1 cellular context compared by ENCODE assay signal in genomic region chr17:82346342-82347300, GRCh38.
TF ChIP-seq lines count a peak whose summit lies in the region.

No MANE protein-coding gene starts in this region.

TF ChIP-seq in HepG2, 621 proteins besides CTCF, POLR2A, EP300 and RAD21 (continued from another document and continues in another):
- TF ChIP-seq ZNF512 (CRISPR knock-in tag; IDR thresholded peaks at IDR 0.05) (no peak), THAP7 (CRISPR knock-in tag; IDR thresholded peaks at IDR 0.05) (peak; percentile 89; the same call in 1 of the 2 replicates), LBX2 (CRISPR knock-in tag; IDR thresholded peaks at IDR 0.05; ENCODE audit: borderline replicate concordance) (no peak), MXD4 (CRISPR knock-in tag; IDR thresholded peaks at IDR 0.05) (peak; percentile 82), ZNF780A (CRISPR knock-in tag; IDR thresholded peaks at IDR 0.05) (0 out of 2 replicates have a peak, but pooled peaks have one; percentile 36), RFX3 (CRISPR knock-in tag; IDR thresholded peaks at IDR 0.05) (no peak; the same call in 1 of the 2 replicates), CHCHD3 (CRISPR knock-in tag; IDR thresholded peaks at IDR 0.05) (no peak), SIX4 (CRISPR knock-in tag; IDR thresholded peaks at IDR 0.05) (peak; percentile 94), SNRNP70 (IDR thresholded peaks at IDR 0.05; ENCODE audit: low read depth, low read length) (no peak), ZNF883 (CRISPR knock-in tag; IDR thresholded peaks at IDR 0.05; ENCODE audit: not compliant biosample characterization) (peak; percentile 17), REL (CRISPR knock-in tag; conservative IDR thresholded peaks at IDR 0.05) (peak; percentile 87; the same call in 1 of the 2 replicates), ERF (CRISPR knock-in tag; IDR thresholded peaks at IDR 0.05) (peak; percentile 98), MTF1 (CRISPR knock-in tag; IDR thresholded peaks at IDR 0.05) (no peak; the same call in 1 of the 2 replicates), TP53 (CRISPR knock-in tag; conservative IDR thresholded peaks at IDR 0.05) (peak; percentile 61; the same call in 1 of the 2 replicates), ZXDC (CRISPR knock-in tag; IDR thresholded peaks at IDR 0.05) (no peak), ZNF773 (CRISPR knock-in tag; IDR thresholded peaks at IDR 0.05; ENCODE audit: borderline replicate concordance) (no peak), CCAR2 (optimal IDR thresholded peaks at IDR 0.05; ENCODE audit: low read depth, low read length) (no peak), ARNT (IDR thresholded peaks at IDR 0.05) (no peak), BCLAF1 (IDR thresholded peaks at IDR 0.05) (no peak), ZBTB14 (CRISPR knock-in tag; IDR thresholded peaks at IDR 0.05) (peak; percentile 8; the same call in 1 of the 2 replicates), FOXO4 (CRISPR knock-in tag; conservative IDR thresholded peaks at IDR 0.05) (no peak), RBAK (CRISPR knock-in tag; IDR thresholded peaks at IDR 0.05) (no peak), RAD51 (IDR thresholded peaks at IDR 0.05; ENCODE audit: borderline replicate concordance) (peak; percentile 97), DNMT1 (CRISPR knock-in tag; IDR thresholded peaks at IDR 0.05) (0 out of 2 replicates have a peak, but pooled peaks have one; percentile 23), SOX5 (CRISPR knock-in tag; IDR thresholded peaks at IDR 0.05; ENCODE audit: borderline replicate concordance) (peak; percentile 100), HINFP (CRISPR knock-in tag; IDR thresholded peaks at IDR 0.05; ENCODE audit: low read depth) (peak; percentile 41; the same call in 1 of the 2 replicates), SIX1 (CRISPR knock-in tag; IDR thresholded peaks at IDR 0.05; ENCODE audit: borderline replicate concordance) (peak; percentile 78; the same call in 1 of the 2 replicates), ZNF337 (CRISPR knock-in tag; IDR thresholded peaks at IDR 0.05; ENCODE audit: borderline replicate concordance, low read depth) (no peak), ZNF616 (CRISPR knock-in tag; IDR thresholded peaks at IDR 0.05; ENCODE audit: low read depth) (no peak), PHB2 (IDR thresholded peaks at IDR 0.05; ENCODE audit: partially characterized antibody) (no peak), JUNB (CRISPR knock-in tag; IDR thresholded peaks at IDR 0.05; ENCODE audit: borderline replicate concordance) (no peak; the same call in 1 of the 2 replicates), ZMAT5 (CRISPR knock-in tag; IDR thresholded peaks at IDR 0.05; ENCODE audit: borderline replicate concordance, low read depth) (no peak), ZNF282 (IDR thresholded peaks at IDR 0.05; ENCODE audit: partially characterized antibody) (no peak), HNRNPK (IDR thresholded peaks at IDR 0.05; ENCODE audit: low read depth, low read length, poor library complexity, severe bottlenecking) (no peak), ZMAT3 (CRISPR knock-in tag; conservative IDR thresholded peaks at IDR 0.05) (peak; percentile 89; the same call in 1 of the 2 replicates), NBN (conservative IDR thresholded peaks at IDR 0.05) (no peak; the same call in 1 of the 2 replicates), ZNF20 (CRISPR knock-in tag; IDR thresholded peaks at IDR 0.05) (no peak), MXD3 (CRISPR knock-in tag; IDR thresholded peaks at IDR 0.05) (peak; percentile 45; the same call in 1 of the 2 replicates), ZNF496 (CRISPR knock-in tag; IDR thresholded peaks at IDR 0.05; ENCODE audit: insufficient replicate concordance) (no peak), ZNF451 (CRISPR knock-in tag; IDR thresholded peaks at IDR 0.05) (no peak), ZBTB43 (CRISPR knock-in tag; conservative IDR thresholded peaks at IDR 0.05) (peak; percentile 92), DPF2 (CRISPR knock-in tag; IDR thresholded peaks at IDR 0.05; ENCODE audit: borderline replicate concordance, low read depth) (peak; percentile 86; the same call in 1 of the 2 replicates), ZFY (CRISPR knock-in tag; IDR thresholded peaks at IDR 0.05) (peak; percentile 66), ELK4 (CRISPR knock-in tag; IDR thresholded peaks at IDR 0.05; ENCODE audit: borderline replicate concordance) (no peak), ZSCAN21 (CRISPR knock-in tag; IDR thresholded peaks at IDR 0.05; ENCODE audit: borderline replicate concordance) (peak; percentile 70; the same call in 1 of the 2 replicates), ZEB1 (IDR thresholded peaks at IDR 0.05; ENCODE audit: insufficient replicate concordance, low read depth) (peak; percentile 97), ADNP (CRISPR knock-in tag; IDR thresholded peaks at IDR 0.05) (no peak), RFXAP (CRISPR knock-in tag; IDR thresholded peaks at IDR 0.05; ENCODE audit: borderline replicate concordance) (peak; percentile 85), HMGA1 (CRISPR knock-in tag; conservative IDR thresholded peaks at IDR 0.05) (no peak), ZNF891 (CRISPR knock-in tag; IDR thresholded peaks at IDR 0.05) (no peak), MBD4 (IDR thresholded peaks at IDR 0.05; ENCODE audit: borderline replicate concordance, low read length) (peak; percentile 68; the same call in 1 of the 2 replicates), SSRP1 (CRISPR knock-in tag; IDR thresholded peaks at IDR 0.05) (peak; percentile 98), FLYWCH1 (CRISPR knock-in tag; IDR thresholded peaks at IDR 0.05) (no peak), LCORL (IDR thresholded peaks at IDR 0.05) (peak; percentile 90), LCORL (CRISPR knock-in tag; IDR thresholded peaks at IDR 0.05) (peak; percentile 99)
